In the genomic region with DNA sequence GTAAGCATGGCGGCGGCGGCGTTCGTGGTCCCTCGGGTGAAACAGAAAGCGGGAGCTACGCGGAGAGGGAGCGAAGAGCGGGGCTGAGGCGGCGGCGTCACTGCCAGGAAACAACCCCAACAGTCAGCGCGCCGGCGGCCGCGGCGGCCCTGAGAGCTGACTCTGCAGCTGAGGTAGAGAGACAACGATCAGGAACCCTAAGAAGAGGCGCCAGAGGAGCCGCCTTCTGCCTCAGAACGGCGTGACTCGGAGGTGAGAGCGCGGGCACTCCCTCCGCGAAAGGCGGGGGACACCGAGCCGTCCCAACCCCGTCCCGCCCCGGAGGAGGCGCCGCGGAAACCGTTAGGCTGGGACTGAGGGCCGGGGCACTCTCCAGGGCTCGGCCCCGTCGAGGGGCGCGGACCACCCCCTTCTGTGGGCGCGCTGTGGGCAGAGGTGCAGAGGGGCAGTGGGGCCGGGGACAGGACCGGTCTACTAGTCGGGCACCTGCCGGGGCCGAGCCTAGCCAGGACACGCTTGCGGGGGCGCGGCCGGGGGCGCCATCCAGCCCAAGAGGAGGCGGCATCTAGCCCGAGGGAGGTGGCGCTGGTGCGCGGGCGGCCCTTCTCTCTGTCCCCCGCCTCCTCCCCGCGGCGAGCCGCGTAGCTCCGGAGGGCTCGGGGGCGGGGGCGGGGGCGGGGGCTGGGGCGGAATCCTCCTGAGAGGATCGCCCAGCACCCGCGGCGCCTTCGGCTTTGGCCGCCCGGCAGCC, we compare ENCODE assay signal across 1 cellular context.
TF ChIP-seq lines count a peak whose summit lies in the region.

No MANE protein-coding gene starts in this region.

TF ChIP-seq in HepG2, 621 proteins besides CTCF, POLR2A, EP300 and RAD21 (continued from another document):
- TF ChIP-seq, protein P1, sequence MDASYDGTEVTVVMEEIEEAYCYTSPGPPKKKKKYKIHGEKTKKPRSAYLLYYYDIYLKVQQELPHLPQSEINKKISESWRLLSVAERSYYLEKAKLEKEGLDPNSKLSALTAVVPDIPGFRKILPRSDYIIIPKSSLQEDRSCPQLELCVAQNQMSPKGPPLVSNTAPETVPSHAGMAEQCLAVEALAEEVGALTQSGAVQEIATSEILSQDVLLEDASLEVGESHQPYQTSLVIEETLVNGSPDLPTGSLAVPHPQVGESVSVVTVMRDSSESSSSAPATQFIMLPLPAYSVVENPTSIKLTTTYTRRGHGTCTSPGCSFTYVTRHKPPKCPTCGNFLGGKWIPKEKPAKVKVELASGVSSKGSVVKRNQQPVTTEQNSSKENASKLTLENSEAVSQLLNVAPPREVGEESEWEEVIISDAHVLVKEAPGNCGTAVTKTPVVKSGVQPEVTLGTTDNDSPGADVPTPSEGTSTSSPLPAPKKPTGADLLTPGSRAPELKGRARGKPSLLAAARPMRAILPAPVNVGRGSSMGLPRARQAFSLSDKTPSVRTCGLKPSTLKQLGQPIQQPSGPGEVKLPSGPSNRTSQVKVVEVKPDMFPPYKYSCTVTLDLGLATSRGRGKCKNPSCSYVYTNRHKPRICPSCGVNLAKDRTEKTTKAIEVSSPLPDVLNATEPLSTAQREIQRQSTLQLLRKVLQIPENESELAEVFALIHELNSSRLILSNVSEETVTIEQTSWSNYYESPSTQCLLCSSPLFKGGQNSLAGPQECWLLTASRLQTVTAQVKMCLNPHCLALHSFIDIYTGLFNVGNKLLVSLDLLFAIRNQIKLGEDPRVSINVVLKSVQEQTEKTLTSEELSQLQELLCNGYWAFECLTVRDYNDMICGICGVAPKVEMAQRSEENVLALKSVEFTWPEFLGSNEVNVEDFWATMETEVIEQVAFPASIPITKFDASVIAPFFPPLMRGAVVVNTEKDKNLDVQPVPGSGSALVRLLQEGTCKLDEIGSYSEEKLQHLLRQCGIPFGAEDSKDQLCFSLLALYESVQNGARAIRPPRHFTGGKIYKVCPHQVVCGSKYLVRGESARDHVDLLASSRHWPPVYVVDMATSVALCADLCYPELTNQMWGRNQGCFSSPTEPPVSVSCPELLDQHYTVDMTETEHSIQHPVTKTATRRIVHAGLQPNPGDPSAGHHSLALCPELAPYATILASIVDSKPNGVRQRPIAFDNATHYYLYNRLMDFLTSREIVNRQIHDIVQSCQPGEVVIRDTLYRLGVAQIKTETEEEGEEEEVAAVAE (CRISPR knock-in tag; IDR thresholded peaks at IDR 0.05; ENCODE audit: borderline replicate concordance), result no peak
- no peak for TF ChIP-seq MLLT10 (CRISPR knock-in tag; IDR thresholded peaks at IDR 0.05)
- peak; percentile 75 for TF ChIP-seq YEATS4 (CRISPR knock-in tag; IDR thresholded peaks at IDR 0.05; ENCODE audit: borderline replicate concordance)
- TF ChIP-seq, protein P2, sequence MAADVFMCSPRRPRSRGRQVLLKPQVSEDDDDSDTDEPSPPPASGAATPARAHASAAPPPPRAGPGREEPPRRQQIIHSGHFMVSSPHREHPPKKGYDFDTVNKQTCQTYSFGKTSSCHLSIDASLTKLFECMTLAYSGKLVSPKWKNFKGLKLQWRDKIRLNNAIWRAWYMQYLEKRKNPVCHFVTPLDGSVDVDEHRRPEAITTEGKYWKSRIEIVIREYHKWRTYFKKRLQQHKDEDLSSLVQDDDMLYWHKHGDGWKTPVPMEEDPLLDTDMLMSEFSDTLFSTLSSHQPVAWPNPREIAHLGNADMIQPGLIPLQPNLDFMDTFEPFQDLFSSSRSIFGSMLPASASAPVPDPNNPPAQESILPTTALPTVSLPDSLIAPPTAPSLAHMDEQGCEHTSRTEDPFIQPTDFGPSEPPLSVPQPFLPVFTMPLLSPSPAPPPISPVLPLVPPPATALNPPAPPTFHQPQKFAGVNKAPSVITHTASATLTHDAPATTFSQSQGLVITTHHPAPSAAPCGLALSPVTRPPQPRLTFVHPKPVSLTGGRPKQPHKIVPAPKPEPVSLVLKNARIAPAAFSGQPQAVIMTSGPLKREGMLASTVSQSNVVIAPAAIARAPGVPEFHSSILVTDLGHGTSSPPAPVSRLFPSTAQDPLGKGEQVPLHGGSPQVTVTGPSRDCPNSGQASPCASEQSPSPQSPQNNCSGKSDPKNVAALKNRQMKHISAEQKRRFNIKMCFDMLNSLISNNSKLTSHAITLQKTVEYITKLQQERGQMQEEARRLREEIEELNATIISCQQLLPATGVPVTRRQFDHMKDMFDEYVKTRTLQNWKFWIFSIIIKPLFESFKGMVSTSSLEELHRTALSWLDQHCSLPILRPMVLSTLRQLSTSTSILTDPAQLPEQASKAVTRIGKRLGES (CRISPR knock-in tag; IDR thresholded peaks at IDR 0.05; ENCODE audit: borderline replicate concordance), result 0 out of 2 replicates have a peak, but pooled peaks have one; percentile 53
- no peak for TF ChIP-seq ZNF839 (CRISPR knock-in tag; IDR thresholded peaks at IDR 0.05; ENCODE audit: borderline replicate concordance)
- TF ChIP-seq HNRNPL (IDR thresholded peaks at IDR 0.05; ENCODE audit: low read depth, low read length), result 0 out of 2 replicates have a peak, but pooled peaks have one; percentile 60
- no peak for TF ChIP-seq ZNF780A (CRISPR knock-in tag; IDR thresholded peaks at IDR 0.05)
- no peak for TF ChIP-seq HMGA1 (CRISPR knock-in tag; conservative IDR thresholded peaks at IDR 0.05)
- TF ChIP-seq ZNF75D (CRISPR knock-in tag; IDR thresholded peaks at IDR 0.05; ENCODE audit: borderline replicate concordance), result no peak
- TF ChIP-seq TEAD2 (CRISPR knock-in tag; IDR thresholded peaks at IDR 0.05), result no peak
- TF ChIP-seq, protein P3, sequence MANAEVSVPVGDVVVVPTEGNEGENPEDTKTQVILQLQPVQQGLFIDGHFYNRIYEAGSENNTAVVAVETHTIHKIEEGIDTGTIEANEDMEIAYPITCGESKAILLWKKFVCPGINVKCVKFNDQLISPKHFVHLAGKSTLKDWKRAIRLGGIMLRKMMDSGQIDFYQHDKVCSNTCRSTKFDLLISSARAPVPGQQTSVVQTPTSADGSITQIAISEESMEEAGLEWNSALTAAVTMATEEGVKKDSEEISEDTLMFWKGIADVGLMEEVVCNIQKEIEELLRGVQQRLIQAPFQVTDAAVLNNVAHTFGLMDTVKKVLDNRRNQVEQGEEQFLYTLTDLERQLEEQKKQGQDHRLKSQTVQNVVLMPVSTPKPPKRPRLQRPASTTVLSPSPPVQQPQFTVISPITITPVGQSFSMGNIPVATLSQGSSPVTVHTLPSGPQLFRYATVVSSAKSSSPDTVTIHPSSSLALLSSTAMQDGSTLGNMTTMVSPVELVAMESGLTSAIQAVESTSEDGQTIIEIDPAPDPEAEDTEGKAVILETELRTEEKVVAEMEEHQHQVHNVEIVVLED (CRISPR knock-in tag; IDR thresholded peaks at IDR 0.05; ENCODE audit: borderline replicate concordance), result peak; percentile 34; the same call in 1 of the 2 replicates
- no peak for TF ChIP-seq MAFG (CRISPR knock-in tag; IDR thresholded peaks at IDR 0.05)
- TF ChIP-seq, protein P4, sequence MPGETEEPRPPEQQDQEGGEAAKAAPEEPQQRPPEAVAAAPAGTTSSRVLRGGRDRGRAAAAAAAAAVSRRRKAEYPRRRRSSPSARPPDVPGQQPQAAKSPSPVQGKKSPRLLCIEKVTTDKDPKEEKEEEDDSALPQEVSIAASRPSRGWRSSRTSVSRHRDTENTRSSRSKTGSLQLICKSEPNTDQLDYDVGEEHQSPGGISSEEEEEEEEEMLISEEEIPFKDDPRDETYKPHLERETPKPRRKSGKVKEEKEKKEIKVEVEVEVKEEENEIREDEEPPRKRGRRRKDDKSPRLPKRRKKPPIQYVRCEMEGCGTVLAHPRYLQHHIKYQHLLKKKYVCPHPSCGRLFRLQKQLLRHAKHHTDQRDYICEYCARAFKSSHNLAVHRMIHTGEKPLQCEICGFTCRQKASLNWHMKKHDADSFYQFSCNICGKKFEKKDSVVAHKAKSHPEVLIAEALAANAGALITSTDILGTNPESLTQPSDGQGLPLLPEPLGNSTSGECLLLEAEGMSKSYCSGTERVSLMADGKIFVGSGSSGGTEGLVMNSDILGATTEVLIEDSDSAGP (CRISPR knock-in tag; IDR thresholded peaks at IDR 0.05; ENCODE audit: borderline replicate concordance), result peak; percentile 52; the same call in 1 of the 2 replicates
- peak; percentile 44; the same call in 1 of the 2 replicates for TF ChIP-seq ZFY (CRISPR knock-in tag; IDR thresholded peaks at IDR 0.05)
- TF ChIP-seq KMT2A (CRISPR knock-in tag; IDR thresholded peaks at IDR 0.05), result peak; percentile 87
TF ChIP-seq in HepG2: peak in this region for 190.
